ENCODE assay signal across 11 cellular contexts in genomic region chr19:14112809-14113385, GRCh38. TPM values are rescaled to one million over a fixed set of nuclear protein-coding genes. Genes with fewer than 3 reads are reported as not detected.
DNase-seq lines count a peak whose midpoint lies in the region; ATAC-seq and TF ChIP-seq lines count a peak whose summit lies in the region.
"Had no signal": no experiment of that assay in that cellular context is flagged by ENCODE, and none has a peak within 500 bp of the region (broad histone marks: within the 10 kb centered on the region; RNA-seq: fewer than 3 reads in every experiment).

No MANE protein-coding gene starts in this region.

- no peak for TF ChIP-seq CTCF in upper lobe of left lung (IDR thresholded peaks at IDR 0.05)

- H3K27me3 Mint-ChIP-seq in activated T-cell treated with anti-CD3 and anti-CD28 coated beads, Interleukin-2, amount 50 U/mL, for 24 hours, result no peaks in the 10 kb centered on the region
- H3K27me3 Mint-ChIP-seq in activated T-cell treated with anti-CD3 and anti-CD28 coated beads, Interleukin-2, amount 50 U/mL, for 4 hours (ENCODE audit: low read depth), result no peaks in the 10 kb centered on the region
- H3K27me3 Mint-ChIP-seq in naive thymus-derived CD4-positive, alpha-beta T cell, result no peaks in the 10 kb centered on the region

- peaks cover 2% of the 10 kb centered on the region for H3K36me3 Mint-ChIP-seq in activated T-cell treated with anti-CD3 and anti-CD28 coated beads, Interleukin-2, amount 50 U/mL, for 24 hours (ENCODE audit: low read depth)
- no peaks in the 10 kb centered on the region for H3K36me3 Mint-ChIP-seq in activated T-cell treated with anti-CD3 and anti-CD28 coated beads, Interleukin-2, amount 50 U/mL, for 4 hours (ENCODE audit: insufficient read depth)
- no peaks in the 10 kb centered on the region for H3K36me3 Mint-ChIP-seq in naive thymus-derived CD4-positive, alpha-beta T cell

- H3K4me1 Mint-ChIP-seq in activated T-cell treated with anti-CD3 and anti-CD28 coated beads, Interleukin-2, amount 50 U/mL, for 24 hours (ENCODE audit: low read depth), result peaks cover 46% of the 10 kb centered on the region
- peaks cover 35% of the 10 kb centered on the region for H3K4me1 Mint-ChIP-seq in activated T-cell treated with anti-CD3 and anti-CD28 coated beads, Interleukin-2, amount 50 U/mL, for 4 hours (ENCODE audit: low read depth)
- H3K4me1 Mint-ChIP-seq in naive thymus-derived CD4-positive, alpha-beta T cell, result peaks cover 16 to 64% (median 57%) of the 10 kb centered on the region in 7 donors

- H3K9me3 ChIP-seq in esophagus (ENCODE audit: control insufficient read depth in 2 of 2, insufficient read depth in 1 of 2, low read depth in 1 of 2, low read length in 1 of 2), result no peaks in the 10 kb centered on the region
- H3K9me3 ChIP-seq in naive thymus-derived CD4-positive, alpha-beta T cell (ENCODE audit: control insufficient read depth in 2 of 3, low read length in 3 of 3), result no peaks in the 10 kb centered on the region
- H3K9me3 ChIP-seq in upper lobe of left lung, result no peaks in the 10 kb centered on the region

- H3K36me3 ChIP-seq in esophagus (ENCODE audit: control insufficient read depth in 2 of 2, insufficient read depth in 2 of 2, low read length in 1 of 2) (no peaks in the 10 kb centered on the region), upper lobe of left lung (no peaks in the 10 kb centered on the region)
- H3K36me3 ChIP-seq in naive thymus-derived CD4-positive, alpha-beta T cell (ENCODE audit: control insufficient read depth in 2 of 3, insufficient read depth in 3 of 3, low read length in 3 of 3), result no peaks in the 10 kb centered on the region

- no peak overlapping the region for H3K4me3 Mint-ChIP-seq in activated T-cell treated with anti-CD3 and anti-CD28 coated beads, Interleukin-2, amount 50 U/mL, for 24 hours
- no peak overlapping the region for H3K4me3 Mint-ChIP-seq in activated T-cell treated with anti-CD3 and anti-CD28 coated beads, Interleukin-2, amount 50 U/mL, for 4 hours
- peak overlapping the region in 3 of 10 donors; percentile 16 to 47 (median 33) for H3K4me3 Mint-ChIP-seq in naive thymus-derived CD4-positive, alpha-beta T cell

- intact Hi-C loops in naive thymus-derived CD4-positive, alpha-beta T cell (cut with micrococcal nuclease), result no loop called here

- POLR2A ChIA-PET in naive thymus-derived CD4-positive, alpha-beta T cell (lab: Charles Lee), result interaction anchor here (1.2 kb wide), 1 partner anchor 33 kb away, joined by 3 read pairs; no protein-coding TSS in a partner anchor

- TF ChIP-seq EP300 in upper lobe of left lung (IDR thresholded peaks at IDR 0.05), result no peak

- DNase-seq in activated T-cell treated with anti-CD3 and anti-CD28 coated beads, Interleukin-2, amount 50 U/mL, for 24 hours, result no peak
- DNase-seq in activated T-cell treated with anti-CD3 and anti-CD28 coated beads, Interleukin-2, amount 50 U/mL, for 4 hours, result no peak
- no peak for DNase-seq in naive thymus-derived CD4-positive, alpha-beta T cell
- DNase-seq in upper lobe of left lung (no peak), cerebellar nuclear complex (lab: John Stamatoyannopoulos, UW) (no peak), NOMO-1 treated with DMSO at 0.1 percent for 48 hours (lab: John Stamatoyannopoulos, UW; ENCODE audit: unreplicated experiment) (no peak), midbrain (lab: John Stamatoyannopoulos, UW) (no peak)
- DNase-seq: OCI-M1 had no signal

- H3K4me1 ChIP-seq in esophagus (ENCODE audit: control insufficient read depth in 2 of 2, insufficient read depth in 2 of 2, low read length in 1 of 2) (peaks cover 10 to 18% of the 10 kb centered on the region in 2 donors), upper lobe of left lung (peaks cover 46 to 54% (median 50%) of the 10 kb centered on the region in 4 donors)
- H3K4me1 ChIP-seq in naive thymus-derived CD4-positive, alpha-beta T cell (ENCODE audit: control insufficient read depth in 2 of 2, insufficient read depth in 2 of 2, low read length in 2 of 2), result peaks cover 9 to 50% of the 10 kb centered on the region in 2 donors

- no peak overlapping the region for H3K4me3 ChIP-seq in esophagus (ENCODE audit: low read depth in 1 of 2, low read length in 2 of 2)
- H3K4me3 ChIP-seq in naive thymus-derived CD4-positive, alpha-beta T cell (ENCODE audit: low read length), result no peak overlapping the region
- no peak overlapping the region for H3K4me3 ChIP-seq in upper lobe of left lung

- no peaks in the 10 kb centered on the region for H3K27me3 ChIP-seq in esophagus (ENCODE audit: control insufficient read depth in 1 of 2, insufficient read depth in 2 of 2, low read length in 2 of 2)
- H3K27me3 ChIP-seq in naive thymus-derived CD4-positive, alpha-beta T cell (ENCODE audit: control insufficient read depth in 2 of 2, insufficient read depth in 2 of 2, low read length in 2 of 2), result no peaks in the 10 kb centered on the region
- H3K27me3 ChIP-seq in upper lobe of left lung, result no peaks in the 10 kb centered on the region

- CTCF ChIA-PET in naive thymus-derived CD4-positive, alpha-beta T cell (lab: Charles Lee), result interaction anchor here (0.7 to 1.3 kb wide), 4 partner anchors 8 to 383 kb away, joined by 3 to 6 read pairs (median 4); partner anchors contain the start of gene ASF1B

- H3K27ac ChIP-seq in esophagus (ENCODE audit: low read depth in 2 of 2, low read length in 1 of 2), result peak overlapping the region; percentile 67 to 71
- H3K27ac ChIP-seq in naive thymus-derived CD4-positive, alpha-beta T cell (ENCODE audit: low read depth, low read length), result no peak overlapping the region
- H3K27ac ChIP-seq in upper lobe of left lung, result peak overlapping the region; percentile 73 to 98 (median 82)
- H3K27ac ChIP-seq: 22Rv1 had no signal

- H3K27ac Mint-ChIP-seq in activated T-cell treated with anti-CD3 and anti-CD28 coated beads, Interleukin-2, amount 50 U/mL, for 24 hours, result peak overlapping the region; percentile 52
- peak overlapping the region in 7 of 9 donors; percentile 4 to 73 (median 28) for H3K27ac Mint-ChIP-seq in naive thymus-derived CD4-positive, alpha-beta T cell

- H3K9me3 Mint-ChIP-seq in activated T-cell treated with anti-CD3 and anti-CD28 coated beads, Interleukin-2, amount 50 U/mL, for 24 hours, result no peaks in the 10 kb centered on the region
- no peaks in the 10 kb centered on the region for H3K9me3 Mint-ChIP-seq in activated T-cell treated with anti-CD3 and anti-CD28 coated beads, Interleukin-2, amount 50 U/mL, for 4 hours
- peaks cover 0 to 2% (median 0%) of the 10 kb centered on the region in 11 donors for H3K9me3 Mint-ChIP-seq in naive thymus-derived CD4-positive, alpha-beta T cell

- ATAC-seq in activated T-cell treated with anti-CD3 and anti-CD28 coated beads, Interleukin-2, amount 50 U/mL, for 4 hours, result no peak
- ATAC-seq in naive thymus-derived CD4-positive, alpha-beta T cell, result no peak
- no peak for ATAC-seq in upper lobe of left lung (ENCODE audit: low FRiP score in 2 of 2)

- WGBS in esophagus, 2 donors, result 38 to 47% methylated on average over 12 of the region's 12 CpGs
- 56 to 57% methylated on average over 12 of the region's 12 CpGs for WGBS in upper lobe of left lung, 2 donors

- TF ChIP-seq POLR2A in upper lobe of left lung (IDR thresholded peaks at IDR 0.05), result no peak

RNA-seq across cellular contexts. Expression of gene PRKACA, which starts 4.7 kb away (rescaled TPM):
- 10 to 100 TPM; 45.0 to 46.1 (median 45.3) TPM for total RNA-seq in activated T-cell treated with anti-CD3 and anti-CD28 coated beads, Interleukin-2, amount 50 U/mL, for 4 hours
- 10 to 100 TPM; 31.2 to 32.2 TPM for polyA plus RNA-seq in esophagus
- 100 to 1,000 TPM in 1 of 5 experiments, 10 to 100 TPM in 4; 41.3 to 101 (median 63.1) TPM for total RNA-seq in naive thymus-derived CD4-positive, alpha-beta T cell
- 1 to 10 TPM; 1.9 to 2.2 TPM for polyA plus RNA-seq in naive thymus-derived CD4-positive, alpha-beta T cell
- 100 to 1,000 TPM in 1 of 6 donors, 10 to 100 TPM in 5; 24.1 to 107 (median 51.7) TPM for total RNA-seq in upper lobe of left lung

RNA-seq across cellular contexts. Expression of gene SAMD1, which starts 22.3 kb away (rescaled TPM):
- 100 to 1,000 TPM in 2 of 3 donors, 10 to 100 TPM in 1; 90.0 to 130 (median 112) TPM for total RNA-seq in activated T-cell treated with anti-CD3 and anti-CD28 coated beads, Interleukin-2, amount 50 U/mL, for 4 hours
- 10 to 100 TPM; 27.6 to 28.4 TPM for polyA plus RNA-seq in esophagus
- 10 to 100 TPM; 32.6 to 87.3 (median 62.5) TPM for total RNA-seq in naive thymus-derived CD4-positive, alpha-beta T cell
- 1 to 10 TPM; 3.0 to 4.0 TPM for polyA plus RNA-seq in naive thymus-derived CD4-positive, alpha-beta T cell
- total RNA-seq in upper lobe of left lung, result 10 to 100 TPM; 17.8 to 62.8 (median 37.0) TPM

RNA-seq across cellular contexts. Expression of gene ASF1B, which starts 23.5 kb away (rescaled TPM):
- 10 to 100 TPM; 18.5 to 26.7 (median 21.0) TPM for total RNA-seq in activated T-cell treated with anti-CD3 and anti-CD28 coated beads, Interleukin-2, amount 50 U/mL, for 4 hours
- 10 to 100 TPM in 1 of 2 donors, 1 to 10 TPM in 1; 9.1 to 14.6 TPM for polyA plus RNA-seq in esophagus
- total RNA-seq in naive thymus-derived CD4-positive, alpha-beta T cell, result 10 to 100 TPM in 1 of 5 experiments, 1 to 10 TPM in 3, under 1 TPM in 1; 0.98 to 79.0 (median 2.1) TPM
- 1 to 10 TPM; 2.4 to 4.5 TPM for polyA plus RNA-seq in naive thymus-derived CD4-positive, alpha-beta T cell
- total RNA-seq in upper lobe of left lung, result 1 to 10 TPM; 1.2 to 4.9 (median 3.0) TPM

RNA-seq across cellular contexts. Expression of gene C19orf67, which starts 27.3 kb away (rescaled TPM):
- under 1 TPM in 1 of 3 donors, not detected in 2; 0.48 TPM for total RNA-seq in activated T-cell treated with anti-CD3 and anti-CD28 coated beads, Interleukin-2, amount 50 U/mL, for 4 hours
- polyA plus RNA-seq in esophagus, result not detected
- total RNA-seq in naive thymus-derived CD4-positive, alpha-beta T cell, result under 1 TPM in 3 of 5 experiments, not detected in 2; 0.34 to 0.78 (median 0.60) TPM
- polyA plus RNA-seq in naive thymus-derived CD4-positive, alpha-beta T cell, result not detected
- under 1 TPM in 1 of 6 donors, not detected in 5; 0.40 TPM for total RNA-seq in upper lobe of left lung
- total RNA-seq: kidney epithelial cell had no signal

RNA-seq across cellular contexts. Expression of gene MISP3, which starts 40.3 kb away (rescaled TPM):
- under 1 TPM; 0.24 to 0.48 (median 0.43) TPM for total RNA-seq in activated T-cell treated with anti-CD3 and anti-CD28 coated beads, Interleukin-2, amount 50 U/mL, for 4 hours
- polyA plus RNA-seq in esophagus, result 1 to 10 TPM; 3.1 to 7.1 TPM
- total RNA-seq in naive thymus-derived CD4-positive, alpha-beta T cell, result 1 to 10 TPM in 2 of 5 experiments, under 1 TPM in 3; 0.58 to 1.9 (median 0.91) TPM
- polyA plus RNA-seq in naive thymus-derived CD4-positive, alpha-beta T cell, result under 1 TPM; 0.18 to 0.19 TPM
- total RNA-seq in upper lobe of left lung, result 10 to 100 TPM in 3 of 6 donors, 1 to 10 TPM in 3; 7.9 to 31.2 (median 12.3) TPM
